Comparison of ENCODE assay signal across 9 cellular contexts in genomic region chr9:87792831-87793288, GRCh38.
DNase-seq lines count a peak whose midpoint lies in the region; ATAC-seq and TF ChIP-seq lines count a peak whose summit lies in the region.
"Had no signal": no experiment of that assay in that cellular context is flagged by ENCODE, and none has a peak within 500 bp of the region (broad histone marks: within the 10 kb centered on the region; RNA-seq: fewer than 3 reads in every experiment).

No MANE protein-coding gene starts in this region.

- H3K9me3 ChIP-seq in mesenchymal stem cell (ENCODE audit: control insufficient read depth, low read length) (no peaks in the 10 kb centered on the region), tibial artery (no peaks in the 10 kb centered on the region)

- peak overlapping the region in 1 of 2 experiments; percentile 72 for H3K4ac ChIP-seq in mesenchymal stem cell (ENCODE audit: low read depth in 1 of 2, low read length in 2 of 2)

- H3K27ac ChIP-seq in mesenchymal stem cell (ENCODE audit: low read length, poor library complexity, severe bottlenecking) (no peak overlapping the region), tibial artery (peak overlapping the region in 1 of 2 donors; percentile 26)

- peak; percentile 45 for DNase-seq in activated T-cell treated with anti-CD3 and anti-CD28 coated beads for 24 hours (ENCODE audit: low read depth)
- no peak for DNase-seq in activated T-cell treated with anti-CD3 and anti-CD28 coated beads, Interleukin-2, amount 50 U/mL, for 1 hour
- peak; percentile 96 for DNase-seq in SIG-M5 treated with dmso at 0.1 percent for 504 hours (lab: John Stamatoyannopoulos, UW; ENCODE audit: unreplicated experiment)
- DNase-seq in cardiac fibroblast (ENCODE audit: low read depth in 2 of 2): peak; percentile 93 to 95
- DNase-seq in mesenchymal stem cell: peak; percentile 94
- peak; percentile 81 to 89 for DNase-seq in tibial artery
- no peak for DNase-seq in NCI-H345 (lab: John Stamatoyannopoulos, UW)

- H2BK12ac ChIP-seq in mesenchymal stem cell (ENCODE audit: low read length in 2 of 2): peak overlapping the region; percentile 49 to 75

- no peak overlapping the region for H2BK15ac ChIP-seq in mesenchymal stem cell (ENCODE audit: low read depth, poor library complexity, severe bottlenecking)

- H2AK5ac ChIP-seq in mesenchymal stem cell (ENCODE audit: low read length, severe bottlenecking): no peak overlapping the region

- H3K4me1 ChIP-seq in mesenchymal stem cell (ENCODE audit: control insufficient read depth, insufficient read depth, low read depth, low read length) (peaks cover 5% of the 10 kb centered on the region), tibial artery (no peaks in the 10 kb centered on the region)

- H2BK5ac ChIP-seq in mesenchymal stem cell (ENCODE audit: low read depth, low read length, poor library complexity, severe bottlenecking): no peak overlapping the region

- H3K14ac ChIP-seq in mesenchymal stem cell (ENCODE audit: low read length in 2 of 2): no peak overlapping the region

- H2AFZ ChIP-seq in mesenchymal stem cell (ENCODE audit: low read depth, low read length): no peak overlapping the region

- no peak overlapping the region for H2BK120ac ChIP-seq in mesenchymal stem cell (ENCODE audit: low read depth, low read length)

- H3K27me3 ChIP-seq in mesenchymal stem cell (ENCODE audit: control insufficient read depth in 1 of 2, insufficient read depth in 1 of 2, low read length in 2 of 2) (no peaks in the 10 kb centered on the region), tibial artery (peaks cover 0 to 3% of the 10 kb centered on the region in 2 donors)

- peak overlapping the region; percentile 40 to 64 for H3K18ac ChIP-seq in mesenchymal stem cell (ENCODE audit: low read depth in 1 of 2, low read length in 2 of 2)

- H3K36me3 ChIP-seq in mesenchymal stem cell (ENCODE audit: control insufficient read depth in 1 of 2, insufficient read depth in 2 of 2, low read depth in 1 of 2, low read length in 2 of 2) (no peaks in the 10 kb centered on the region), tibial artery (no peaks in the 10 kb centered on the region)

- H3K4me3 ChIP-seq in cardiac fibroblast (replicated peaks in 1 of 2; ENCODE audit: low read depth in 2 of 2, low read length in 2 of 2) (no peak overlapping the region), mesenchymal stem cell (ENCODE audit: insufficient read depth in 1 of 2, low read depth in 1 of 2, low read length in 2 of 2) (peak overlapping the region in 1 of 2 experiments; percentile 60), tibial artery (no peak overlapping the region)

- no peaks in the 10 kb centered on the region for H3K79me1 ChIP-seq in mesenchymal stem cell (replicated peaks; ENCODE audit: low read length, poor library complexity, severe bottlenecking)

- no peak overlapping the region for H3K23ac ChIP-seq in mesenchymal stem cell (ENCODE audit: low read length in 2 of 2)

- ATAC-seq in HG03095 (IDR thresholded peaks at IDR 0.05; ENCODE audit: unreplicated experiment): peak; percentile 93
- ATAC-seq: CD8-positive, alpha-beta T cell had no signal

- WGBS in mesenchymal stem cell: 52% methylated on average over 6 of the region's 6 CpGs

- peak; percentile 34 for TF ChIP-seq CTCF in cardiac fibroblast (IDR thresholded peaks at IDR 0.05; ENCODE audit: low read depth, low read length)
- no peak for TF ChIP-seq CTCF in tibial artery (IDR thresholded peaks at IDR 0.05)

- H3K4me2 ChIP-seq in mesenchymal stem cell (ENCODE audit: low read length, poor library complexity, severe bottlenecking): no peak overlapping the region

- peak overlapping the region; percentile 90 for H3K9ac ChIP-seq in mesenchymal stem cell (ENCODE audit: low read length)

- peak overlapping the region; percentile 1 for H4K91ac ChIP-seq in mesenchymal stem cell (ENCODE audit: low read length)

- intact Hi-C loops in tibial artery (cut with DNase I; ENCODE audit: low total_unique reads): no loop called here

- H4K8ac ChIP-seq in mesenchymal stem cell (ENCODE audit: low read length): no peak overlapping the region

Comparison
In these comparisons a context has a peak if more than half of its experiments do, and no peak if none do; other contexts are left out.
1. DNase-seq: peak in activated T-cell treated with anti-CD3 and anti-CD28 coated beads for 24 hours (single experiment), SIG-M5 treated with dmso at 0.1 percent for 504 hours (single experiment), cardiac fibroblast (2 of 2), mesenchymal stem cell (single experiment) and tibial artery (2 of 2); none in activated T-cell treated with anti-CD3 and anti-CD28 coated beads, Interleukin-2, amount 50 U/mL, for 1 hour (single experiment) and NCI-H345 (single experiment).